ENCODE assay signal across 20 cellular contexts in genomic region chr2:16295891-16296290, GRCh38.
"Had no signal": no experiment of that assay in that cellular context is flagged by ENCODE, and none has a peak within 500 bp of the region (broad histone marks: within the 10 kb centered on the region; RNA-seq: fewer than 3 reads in every experiment).

No MANE protein-coding gene starts in this region.

- H3K4me3 ChIP-seq: coronary artery, dorsolateral prefrontal cortex, gastrocnemius medialis, heart right ventricle, left lung, lower lobe of right lung had no signal

- FAIRE-seq: colon, endothelial cell of umbilical vein, islet of Langerhans, keratinocyte had no signal

- H3K27ac ChIP-seq: coronary artery, dorsolateral prefrontal cortex, gastrocnemius medialis, heart right ventricle, left lung, lower lobe of right lung had no signal

- H3K4me1 ChIP-seq: gastrocnemius medialis, heart right ventricle, left lung, lower lobe of right lung had no signal

- H3K36me3 ChIP-seq: gastrocnemius medialis, heart right ventricle, left lung, lower lobe of right lung had no signal

- DNase-seq: dermis blood vessel endothelial cell; dorsolateral prefrontal cortex; effector CD4-positive, alpha-beta T cell; effector memory CD4-positive, alpha-beta T cell; foreskin melanocyte; gastrocnemius medialis; glutamatergic neuron; heart right ventricle; hippocampal formation; left cardiac atrium; left lung; left ventricle myocardium superior; lower lobe of right lung; mesenchymal stem cell; midbrain had no signal

- ATAC-seq: gastrocnemius medialis, heart right ventricle, left cardiac atrium, left lung, left ventricle myocardium superior, lower lobe of right lung had no signal

- H3K9me3 ChIP-seq: gastrocnemius medialis had no signal
